ENCODE assay signal across 9 cellular contexts in genomic region chr10:26566525-26567348, GRCh38.
DNase-seq lines count a peak whose midpoint lies in the region; ATAC-seq and TF ChIP-seq lines count a peak whose summit lies in the region.
"Had no signal": no experiment of that assay in that cellular context is flagged by ENCODE, and none has a peak within 500 bp of the region (broad histone marks: within the 10 kb centered on the region; RNA-seq: fewer than 3 reads in every experiment).

No MANE protein-coding gene starts in this region.

- H3K4me1 Mint-ChIP-seq in stimulated activated memory B cell treated with anti-CD40 and anti-IgM and Interleukin-4, amounts not matched to agents 10 μg/mL and 1 μg/mL and 100 μg/mL, for 72 hours = no peaks in the 10 kb centered on the region

- H3K27ac ChIP-seq in body of pancreas = no peak overlapping the region

- peaks cover 15% of the 10 kb centered on the region for H3K9me3 Mint-ChIP-seq in stimulated activated memory B cell treated with anti-CD40 and anti-IgM and Interleukin-4, amounts not matched to agents 10 μg/mL and 1 μg/mL and 100 μg/mL, for 72 hours

- DNase-seq in MG63 = peak; percentile 10
- peak in 2 of 4 donors; percentile 12 to 38 for DNase-seq in body of pancreas
- peak; percentile 66 for DNase-seq in islet precursor cell
- DNase-seq in SW 1271 (lab: John Stamatoyannopoulos, UW) = no peak
- DNase-seq in NCI-H526 treated with DMSO at 0.1 percent for 48 hours (lab: John Stamatoyannopoulos, UW) = no peak
- DNase-seq: NCI-H187 had no signal

- TF ChIP-seq CTCF in body of pancreas (IDR thresholded peaks at IDR 0.05) = no peak

- no peak overlapping the region for H3K27ac Mint-ChIP-seq in stimulated activated memory B cell treated with anti-CD40 and anti-IgM and Interleukin-4, amounts not matched to agents 10 μg/mL and 1 μg/mL and 100 μg/mL, for 72 hours

- no peak overlapping the region for H3K4me3 Mint-ChIP-seq in stimulated activated memory B cell treated with anti-CD40 and anti-IgM and Interleukin-4, amounts not matched to agents 10 μg/mL and 1 μg/mL and 100 μg/mL, for 72 hours
- H3K4me3 Mint-ChIP-seq: memory B cell had no signal

- no peaks in the 10 kb centered on the region for H3K27me3 Mint-ChIP-seq in stimulated activated memory B cell treated with anti-CD40 and anti-IgM and Interleukin-4, amounts not matched to agents 10 μg/mL and 1 μg/mL and 100 μg/mL, for 72 hours
- H3K27me3 Mint-ChIP-seq: memory B cell had no signal

- no peaks in the 10 kb centered on the region for H3K4me1 ChIP-seq in body of pancreas

- intact Hi-C loops in body of pancreas (cut with DNase I) = loop anchor here (10.0 kb wide), 1 partner anchor 222 kb away; no protein-coding TSS in a partner anchor

- no peaks in the 10 kb centered on the region for H3K36me3 ChIP-seq in MG63
- H3K36me3 ChIP-seq in body of pancreas (replicated peaks in 1 of 2; ENCODE audit: insufficient read depth in 1 of 2, low read depth in 2 of 2) = no peaks in the 10 kb centered on the region

- peaks cover 18% of the 10 kb centered on the region for H3K27me3 ChIP-seq in MG63
- H3K27me3 ChIP-seq in body of pancreas = no peaks in the 10 kb centered on the region

- 11 to 35% methylated on average over 26 to 34 of the region's 64 CpGs for WGBS in body of pancreas, 2 donors

- ATAC-seq in body of pancreas (peak; percentile 24), GM21360 (IDR thresholded peaks at IDR 0.05; ENCODE audit: unreplicated experiment) (no peak)
- ATAC-seq in stimulated activated memory B cell treated with anti-CD40 and anti-IgM and Interleukin-4, amounts not matched to agents 10 μg/mL and 1 μg/mL and 100 μg/mL, for 72 hours = peak; percentile 67

- H3K4me3 ChIP-seq in MG63 (no peak overlapping the region; the same call in 1 of the 2 replicates), body of pancreas (peak overlapping the region in 1 of 2 donors; percentile 20)

- peaks cover 86% of the 10 kb centered on the region for H3K36me3 Mint-ChIP-seq in stimulated activated memory B cell treated with anti-CD40 and anti-IgM and Interleukin-4, amounts not matched to agents 10 μg/mL and 1 μg/mL and 100 μg/mL, for 72 hours

- no peak for TF ChIP-seq POLR2A in body of pancreas (IDR thresholded peaks at IDR 0.05)

- H3K9me3 ChIP-seq in MG63 (no peaks in the 10 kb centered on the region), body of pancreas (no peaks in the 10 kb centered on the region)

Comparison
In these comparisons a context has a peak if more than half of its experiments do, and no peak if none do; other contexts are left out.
1. DNase-seq: peak in MG63 (single experiment) and islet precursor cell (single experiment); none in SW 1271 (0 of 2) and NCI-H526 treated with DMSO at 0.1 percent for 48 hours (single experiment).